ENCODE assay signal across 8 cellular contexts in genomic region chr16:81873843-81874752, GRCh38.
DNase-seq lines count a peak whose midpoint lies in the region; ATAC-seq and TF ChIP-seq lines count a peak whose summit lies in the region.

No MANE protein-coding gene starts in this region.

- CTCF ChIA-PET in OCI-LY7 (lab: Charles Lee; ENCODE audit: unreplicated experiment): interaction anchor here (0.7 to 1.0 kb wide), 2 partner anchors 12 to 83 kb away, joined by 3 read pairs; no protein-coding TSS in a partner anchor

- no peaks in the 10 kb centered on the region; the same call in 1 of the 2 replicates for H4K20me1 ChIP-seq in OCI-LY7 (ENCODE audit: insufficient read depth, low read length)

- no peak overlapping the region for H2AFZ ChIP-seq in OCI-LY7 (ENCODE audit: low read length)

- peak; percentile 81 for ATAC-seq in HG02943 (IDR thresholded peaks at IDR 0.05; ENCODE audit: low read depth, unreplicated experiment)

- H3K36me3 ChIP-seq in OCI-LY7 (ENCODE audit: insufficient read depth, low read length): peaks cover 96% of the 10 kb centered on the region
- no peaks in the 10 kb centered on the region for H3K36me3 ChIP-seq in right atrium auricular region

- peaks cover 51% of the 10 kb centered on the region for H3K79me2 ChIP-seq in OCI-LY7 (ENCODE audit: insufficient read depth, low read depth, low read length)

- H3K9me3 ChIP-seq in OCI-LY7 (ENCODE audit: low read length) (no peaks in the 10 kb centered on the region), right atrium auricular region (no peaks in the 10 kb centered on the region)

- no peak overlapping the region for H3K4me3 ChIP-seq in OCI-LY7 (ENCODE audit: low read depth, low read length, poor library complexity, severe bottlenecking)
- no peak overlapping the region for H3K4me3 ChIP-seq in right atrium auricular region

- H3K4me2 ChIP-seq in OCI-LY7 (ENCODE audit: low read length): peak overlapping the region; percentile 56

- TF ChIP-seq CTCF in 22Rv1 (IDR thresholded peaks at IDR 0.05) (peak; percentile 88), OCI-LY7 (conservative IDR thresholded peaks at IDR 0.05; ENCODE audit: low read length) (peak; percentile 98), right atrium auricular region (IDR thresholded peaks at IDR 0.05) (peak; percentile 63 to 82)

- intact Hi-C loops in OCI-LY7 (cut with micrococcal nuclease; ENCODE audit: unreplicated experiment): loop anchor here (2.0 to 5.0 kb wide), 4 partner anchors 43 to 135 kb away; no protein-coding TSS in a partner anchor

- BruUV-seq in OCI-LY7 (replicated peaks; lab: Mats Ljungman, UMichigan): no TSS peak

- H3K4me1 ChIP-seq in OCI-LY7 (ENCODE audit: insufficient read depth, low read length, poor library complexity, severe bottlenecking) (peaks cover 44% of the 10 kb centered on the region), right atrium auricular region (peaks cover 0 to 6% of the 10 kb centered on the region in 2 donors)

- H3K27ac ChIP-seq in 22Rv1: no peak overlapping the region
- peak overlapping the region; percentile 47 for H3K27ac ChIP-seq in OCI-LY7 (ENCODE audit: low read depth, low read length, poor library complexity, severe bottlenecking)
- no peak overlapping the region for H3K27ac ChIP-seq in right atrium auricular region

- no peaks in the 10 kb centered on the region for H3K9me2 ChIP-seq in OCI-LY7 (ENCODE audit: insufficient read depth, low read length)

- no peaks in the 10 kb centered on the region for H3K27me3 ChIP-seq in right atrium auricular region

- DNase-seq in GM04504 (ENCODE audit: low read depth) (peak; percentile 10), OCI-LY7 (ENCODE audit: low spot score) (peak; percentile 81), right atrium auricular region (ENCODE audit: low spot score) (no peak), cerebellar nuclear complex (lab: John Stamatoyannopoulos, UW) (no peak)
- peak; percentile 74 for DNase-seq in activated effector memory CD4-positive, alpha-beta T cell treated with anti-CD3 and anti-CD28 coated beads, Interleukin-2, amount 50 U/mL, for 16 hours
- peak; percentile 25 for DNase-seq in stimulated activated CD4-positive, alpha-beta T cell treated with anti-CD3 and anti-CD28 coated beads, Interleukin-12 subunit alpha, Interleukin-12 subunit beta, amount 100 ng/mL, for 4 hours

- POLR2A ChIA-PET in OCI-LY7 (lab: Charles Lee): interaction anchor here (0.6 to 1.8 kb wide), 11 partner anchors 10 to 125 kb away, joined by 3 to 7 read pairs (median 4); no protein-coding TSS in a partner anchor

Comparison
In these comparisons a context has a peak if more than half of its experiments do, and no peak if none do; other contexts are left out.
1. DNase-seq: peak in GM04504 (single experiment), OCI-LY7 (single experiment), activated effector memory CD4-positive, alpha-beta T cell treated with anti-CD3 and anti-CD28 coated beads, Interleukin-2, amount 50 U/mL, for 16 hours (single experiment) and stimulated activated CD4-positive, alpha-beta T cell treated with anti-CD3 and anti-CD28 coated beads, Interleukin-12 subunit alpha, Interleukin-12 subunit beta, amount 100 ng/mL, for 4 hours (single experiment); none in right atrium auricular region (single experiment) and cerebellar nuclear complex (0 of 2).
2. Peak in every context shown above with its lines, with median percentiles within 50 percentile points of each other: CTCF ChIP-seq.